Comparison of ENCODE assay signal across 26 cellular contexts in the genomic region with DNA sequence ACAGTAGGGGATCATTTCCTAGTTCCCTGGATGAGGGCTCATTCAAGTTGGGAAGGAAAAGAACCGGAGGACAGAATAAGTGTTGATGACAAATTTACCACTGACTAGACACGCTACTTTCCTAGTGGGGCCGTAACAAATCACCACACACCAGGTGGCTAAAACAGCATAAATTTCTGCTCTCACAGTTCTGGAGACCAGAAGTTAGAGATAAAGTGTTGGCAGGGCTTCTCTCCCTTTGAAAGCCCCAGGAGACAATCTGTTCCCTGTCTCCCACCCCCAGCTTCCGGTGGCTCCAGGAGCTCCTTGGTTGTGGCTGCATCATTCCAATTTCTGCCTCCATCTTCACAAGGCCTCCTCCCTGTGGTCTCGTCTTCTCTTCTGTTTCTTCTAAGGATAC.
"Had no signal": no experiment of that assay in that cellular context is flagged by ENCODE, and none has a peak within 500 bp of the region (broad histone marks: within the 10 kb centered on the region; RNA-seq: fewer than 3 reads in every experiment).

No MANE protein-coding gene starts in this region.

- H3K4me3 Mint-ChIP-seq: activated CD4-positive, alpha-beta T cell treated with anti-CD3 and anti-CD28 coated beads, Interleukin-2, amount 10 ng/mL, durations not matched to agents 24 days and 14 days; activated naive CD4-positive, alpha-beta T cell treated with anti-CD3 and anti-CD28 coated beads for 36 hours; activated naive CD8-positive, alpha-beta T cell; activated T-helper 17 cell treated with anti-CD3 and anti-CD28 coated beads, Interleukin-2, amount 50 U/mL, for 72 hours; brain; T-helper 1 cell treated with Interleukin-12 subunit alpha and Interleukin-12 subunit beta and Interleukin-4 antibody, amounts not matched to agents 30 μg/mL and 1 μg/mL, for 36 hours; WTC11 had no signal

- H3K27ac Mint-ChIP-seq: activated CD4-positive, alpha-beta T cell treated with anti-CD3 and anti-CD28 coated beads, Interleukin-2, amount 10 ng/mL, durations not matched to agents 24 days and 14 days; activated naive CD4-positive, alpha-beta T cell treated with anti-CD3 and anti-CD28 coated beads for 36 hours; activated naive CD8-positive, alpha-beta T cell; activated T-helper 17 cell treated with anti-CD3 and anti-CD28 coated beads, Interleukin-2, amount 50 U/mL, for 72 hours; brain; T-helper 1 cell treated with Interleukin-12 subunit alpha and Interleukin-12 subunit beta and Interleukin-4 antibody, amounts not matched to agents 30 μg/mL and 1 μg/mL, for 36 hours; WTC11 had no signal

- H3K4me3 ChIP-seq: K562 had no signal

- FAIRE-seq: astrocyte, K562 had no signal

- DNase-seq: activated CD4-positive, alpha-beta T cell treated with anti-CD3 and anti-CD28 coated beads, Interleukin-2, amount 10 ng/mL, durations not matched to agents 24 days and 14 days; activated CD4-positive, alpha-beta T cell treated with anti-CD3 and anti-CD28 coated beads, Interleukin-2, amount 50 U/mL, for 48 hours; activated CD4-positive, CD25-positive, alpha-beta regulatory T cell treated with anti-CD3 and anti-CD28 coated beads, Interleukin-2, amount 50 U/mL, for 72 hours; activated gamma-delta T cell; activated naive CD4-positive, alpha-beta T cell treated with anti-CD3 and anti-CD28 coated beads for 36 hours; activated T-cell treated with anti-CD3 and anti-CD28 coated beads for 4 hours; activated T-cell treated with anti-CD3 and anti-CD28 coated beads, Interleukin-2, amount 50 U/mL, for 48 hours; amygdala; Karpas-422; MM.1S; NCI-H1105; NCI-H1436; NCI-H2081; NCI-H510A treated with DMSO at 0.1 percent for 48 hours; NCI-H69; NK-92 treated with Interleukin-12 subunit alpha and Interleukin-12 subunit beta, amount 100 ng/mL, for 24 hours; OCI-M1; RPMI8226; SHP77 had no signal

- H3K4me1 Mint-ChIP-seq: activated CD4-positive, alpha-beta T cell treated with anti-CD3 and anti-CD28 coated beads, Interleukin-2, amount 10 ng/mL, durations not matched to agents 24 days and 14 days; activated T-helper 17 cell treated with anti-CD3 and anti-CD28 coated beads, Interleukin-2, amount 50 U/mL, for 72 hours; brain; WTC11 had no signal

- H3K9me3 Mint-ChIP-seq: activated CD4-positive, alpha-beta T cell treated with anti-CD3 and anti-CD28 coated beads, Interleukin-2, amount 10 ng/mL, durations not matched to agents 24 days and 14 days; activated naive CD4-positive, alpha-beta T cell treated with anti-CD3 and anti-CD28 coated beads for 36 hours; activated T-helper 17 cell treated with anti-CD3 and anti-CD28 coated beads, Interleukin-2, amount 50 U/mL, for 72 hours; T-helper 1 cell treated with Interleukin-12 subunit alpha and Interleukin-12 subunit beta and Interleukin-4 antibody, amounts not matched to agents 30 μg/mL and 1 μg/mL, for 36 hours had no signal

- H3K36me3 Mint-ChIP-seq: activated naive CD8-positive, alpha-beta T cell; brain; WTC11 had no signal
